Comparison of ENCODE assay signal across 15 cellular contexts in the genomic region with DNA sequence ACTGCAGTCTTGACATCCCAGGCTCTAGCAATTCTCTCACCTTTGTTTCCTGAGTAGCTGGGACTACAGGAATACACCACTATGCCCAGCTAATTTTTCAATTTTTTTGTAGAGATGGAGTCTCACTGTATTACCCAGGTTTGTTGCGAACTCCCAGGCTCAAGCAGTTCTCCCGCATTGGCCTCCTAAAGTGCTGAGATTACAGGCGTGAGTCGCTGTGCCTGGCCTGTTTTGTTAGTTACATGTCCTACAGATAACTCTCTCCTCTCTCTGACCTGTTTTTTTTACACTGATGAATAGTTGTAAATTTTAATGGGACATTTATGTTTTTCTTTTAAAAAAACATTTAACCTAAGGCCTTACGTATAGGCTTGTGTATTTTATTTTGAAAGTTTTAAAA. TPM values are rescaled to one million over a fixed set of nuclear protein-coding genes. Genes with fewer than 3 reads are reported as not detected.
DNase-seq lines count a peak whose midpoint lies in the region; ATAC-seq and TF ChIP-seq lines count a peak whose summit lies in the region.
"Had no signal": no experiment of that assay in that cellular context is flagged by ENCODE, and none has a peak within 500 bp of the region (broad histone marks: within the 10 kb centered on the region; RNA-seq: fewer than 3 reads in every experiment).

No MANE protein-coding gene starts in this region.

- H3K27ac ChIP-seq in right cardiac atrium (ENCODE audit: low read length) = no peak overlapping the region
- H3K27ac ChIP-seq in left ventricle myocardium inferior (replicated peaks) = no peak overlapping the region
- H3K27ac ChIP-seq: A549 had no signal

- H3K4me1 ChIP-seq in right cardiac atrium (ENCODE audit: control insufficient read depth, insufficient read depth, low read length) (peaks cover 6% of the 10 kb centered on the region), left ventricle myocardium inferior (peaks cover 43% of the 10 kb centered on the region)
- H3K4me1 ChIP-seq: A549 had no signal

- H3K9me3 Mint-ChIP-seq in WTC11 = 0 out of 2 replicates have a peak, but pooled peaks cover 3% of the 10 kb centered on the region
- H3K9me3 Mint-ChIP-seq in progenitor cell of endocrine pancreas (ENCODE audit: low read depth) = no peaks in the 10 kb centered on the region

- peak in 1 of 3 donors; percentile 32 for DNase-seq in right cardiac atrium
- no peak for DNase-seq in left ventricle myocardium inferior
- DNase-seq in WTC11 (ENCODE audit: low spot score) = no peak
- DNase-seq in epithelial cell of esophagus (ENCODE audit: low read depth) = peak; percentile 4
- DNase-seq in progenitor cell of endocrine pancreas (ENCODE audit: low spot score, unreplicated experiment) = no peak
- no peak for DNase-seq in stimulated activated naive CD8-positive, alpha-beta T cell treated with anti-CD3 and anti-CD28 coated beads, Interleukin-15, Interleukin-2, amounts not matched to agents 100 U/mL and 50 U/mL, for 24 hours
- DNase-seq: C1 segment of cervical spinal cord, MV-4-11, NCI-H1417 treated with DMSO at 0.1 percent for 48 hours, NCI-H2029, NCI-H510A, NCI-H774 had no signal

- CTCF ChIA-PET in WTC11 (lab: Charles Lee) = no interaction called here

- peaks cover 6% of the 10 kb centered on the region for H3K36me3 ChIP-seq in left ventricle myocardium inferior

- ATAC-seq in right cardiac atrium (peak; percentile 29 to 45), WTC11 (no peak), HG03280 (IDR thresholded peaks at IDR 0.05; ENCODE audit: unreplicated experiment) (no peak)
- ATAC-seq in stimulated activated naive CD8-positive, alpha-beta T cell treated with anti-CD3 and anti-CD28 coated beads, Interleukin-15, Interleukin-2, amounts not matched to agents 100 U/mL and 50 U/mL, for 24 hours = no peak
- ATAC-seq in activated CD4-positive, CD25-positive, alpha-beta regulatory T cell treated with anti-CD3 and anti-CD28 coated beads, Interleukin-2, amount 50 U/mL, for 24 hours = no peak
- ATAC-seq: A549 had no signal

- WGBS in right cardiac atrium = 77% methylated on average over 5 of the region's 5 CpGs

- H3K4me3 Mint-ChIP-seq in WTC11 (no peak overlapping the region), progenitor cell of endocrine pancreas (ENCODE audit: low read depth) (no peak overlapping the region)

- H3K27ac Mint-ChIP-seq in WTC11 (0 out of 2 replicates have a peak overlapping the region, but pooled peaks have one; percentile 17), progenitor cell of endocrine pancreas (peak overlapping the region; percentile 20)

- POLR2A ChIA-PET in WTC11 (lab: Charles Lee) = no interaction called here

- H3K36me3 Mint-ChIP-seq in WTC11 (peaks cover 24% of the 10 kb centered on the region), progenitor cell of endocrine pancreas (ENCODE audit: insufficient read depth) (peaks cover 28% of the 10 kb centered on the region)

- no peak overlapping the region for H3K4me3 ChIP-seq in right cardiac atrium (ENCODE audit: low read length)
- H3K4me3 ChIP-seq in left ventricle myocardium inferior = no peak overlapping the region
- no peak overlapping the region for H3K4me3 ChIP-seq in epithelial cell of esophagus (ENCODE audit: low read length)
- H3K4me3 ChIP-seq: A549 had no signal

- H3K4me1 Mint-ChIP-seq in WTC11 = peaks cover 30% of the 10 kb centered on the region
- peaks cover 7% of the 10 kb centered on the region for H3K4me1 Mint-ChIP-seq in progenitor cell of endocrine pancreas (ENCODE audit: low read depth)

- intact Hi-C loops in right cardiac atrium (cut with DNase I) (no loop called here), left ventricle myocardium inferior (cut with micrococcal nuclease) (no loop called here)

- no peaks in the 10 kb centered on the region for H3K27me3 Mint-ChIP-seq in WTC11 (ENCODE audit: low read depth)
- H3K27me3 Mint-ChIP-seq in progenitor cell of endocrine pancreas = no peaks in the 10 kb centered on the region

- H3K9me3 ChIP-seq in right cardiac atrium (ENCODE audit: control insufficient read depth, low read length) = no peaks in the 10 kb centered on the region
- H3K9me3 ChIP-seq in left ventricle myocardium inferior (replicated peaks) = no peaks in the 10 kb centered on the region

- TF ChIP-seq CTCF in left ventricle myocardium inferior (IDR thresholded peaks at IDR 0.05; ENCODE audit: borderline replicate concordance) (no peak), WTC11 (IDR thresholded peaks at IDR 0.05) (no peak), epithelial cell of esophagus (IDR thresholded peaks at IDR 0.05; ENCODE audit: insufficient read depth, low read depth, low read length, missing control alignments) (no peak), progenitor cell of endocrine pancreas (IDR thresholded peaks at IDR 0.05; ENCODE audit: unreplicated experiment) (no peak)

- H3K27me3 ChIP-seq in right cardiac atrium (ENCODE audit: control insufficient read depth, insufficient read depth) (no peaks in the 10 kb centered on the region), left ventricle myocardium inferior (ENCODE audit: low read depth) (no peaks in the 10 kb centered on the region)

TF ChIP-seq in WTC11, 78 proteins besides CTCF, POLR2A, EP300 and RAD21 (continues in another document):
- TF ChIP-seq, protein P1, sequence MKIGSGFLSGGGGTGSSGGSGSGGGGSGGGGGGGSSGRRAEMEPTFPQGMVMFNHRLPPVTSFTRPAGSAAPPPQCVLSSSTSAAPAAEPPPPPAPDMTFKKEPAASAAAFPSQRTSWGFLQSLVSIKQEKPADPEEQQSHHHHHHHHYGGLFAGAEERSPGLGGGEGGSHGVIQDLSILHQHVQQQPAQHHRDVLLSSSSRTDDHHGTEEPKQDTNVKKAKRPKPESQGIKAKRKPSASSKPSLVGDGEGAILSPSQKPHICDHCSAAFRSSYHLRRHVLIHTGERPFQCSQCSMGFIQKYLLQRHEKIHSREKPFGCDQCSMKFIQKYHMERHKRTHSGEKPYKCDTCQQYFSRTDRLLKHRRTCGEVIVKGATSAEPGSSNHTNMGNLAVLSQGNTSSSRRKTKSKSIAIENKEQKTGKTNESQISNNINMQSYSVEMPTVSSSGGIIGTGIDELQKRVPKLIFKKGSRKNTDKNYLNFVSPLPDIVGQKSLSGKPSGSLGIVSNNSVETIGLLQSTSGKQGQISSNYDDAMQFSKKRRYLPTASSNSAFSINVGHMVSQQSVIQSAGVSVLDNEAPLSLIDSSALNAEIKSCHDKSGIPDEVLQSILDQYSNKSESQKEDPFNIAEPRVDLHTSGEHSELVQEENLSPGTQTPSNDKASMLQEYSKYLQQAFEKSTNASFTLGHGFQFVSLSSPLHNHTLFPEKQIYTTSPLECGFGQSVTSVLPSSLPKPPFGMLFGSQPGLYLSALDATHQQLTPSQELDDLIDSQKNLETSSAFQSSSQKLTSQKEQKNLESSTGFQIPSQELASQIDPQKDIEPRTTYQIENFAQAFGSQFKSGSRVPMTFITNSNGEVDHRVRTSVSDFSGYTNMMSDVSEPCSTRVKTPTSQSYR (CRISPR knock-in tag; IDR thresholded peaks at IDR 0.05) = no peak
- TF ChIP-seq FOXJ3 (CRISPR knock-in tag; IDR thresholded peaks at IDR 0.05; ENCODE audit: borderline replicate concordance) = no peak
- no peak for TF ChIP-seq OVOL2 (CRISPR knock-in tag; IDR thresholded peaks at IDR 0.05; ENCODE audit: borderline replicate concordance)
- TF ChIP-seq, protein P2, sequence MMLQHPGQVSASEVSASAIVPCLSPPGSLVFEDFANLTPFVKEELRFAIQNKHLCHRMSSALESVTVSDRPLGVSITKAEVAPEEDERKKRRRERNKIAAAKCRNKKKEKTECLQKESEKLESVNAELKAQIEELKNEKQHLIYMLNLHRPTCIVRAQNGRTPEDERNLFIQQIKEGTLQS (CRISPR knock-in tag; conservative IDR thresholded peaks at IDR 0.05) = no peak
- TF ChIP-seq, protein P3, sequence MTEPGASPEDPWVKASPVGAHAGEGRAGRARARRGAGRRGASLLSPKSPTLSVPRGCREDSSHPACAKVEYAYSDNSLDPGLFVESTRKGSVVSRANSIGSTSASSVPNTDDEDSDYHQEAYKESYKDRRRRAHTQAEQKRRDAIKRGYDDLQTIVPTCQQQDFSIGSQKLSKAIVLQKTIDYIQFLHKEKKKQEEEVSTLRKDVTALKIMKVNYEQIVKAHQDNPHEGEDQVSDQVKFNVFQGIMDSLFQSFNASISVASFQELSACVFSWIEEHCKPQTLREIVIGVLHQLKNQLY (CRISPR knock-in tag; IDR thresholded peaks at IDR 0.05) = no peak
- no peak for TF ChIP-seq NR3C1 (CRISPR knock-in tag; conservative IDR thresholded peaks at IDR 0.05; ENCODE audit: low read depth)
- TF ChIP-seq, protein P4, sequence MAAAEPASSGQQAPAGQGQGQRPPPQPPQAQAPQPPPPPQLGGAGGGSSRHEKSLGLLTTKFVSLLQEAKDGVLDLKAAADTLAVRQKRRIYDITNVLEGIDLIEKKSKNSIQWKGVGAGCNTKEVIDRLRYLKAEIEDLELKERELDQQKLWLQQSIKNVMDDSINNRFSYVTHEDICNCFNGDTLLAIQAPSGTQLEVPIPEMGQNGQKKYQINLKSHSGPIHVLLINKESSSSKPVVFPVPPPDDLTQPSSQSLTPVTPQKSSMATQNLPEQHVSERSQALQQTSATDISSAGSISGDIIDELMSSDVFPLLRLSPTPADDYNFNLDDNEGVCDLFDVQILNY (CRISPR knock-in tag; IDR thresholded peaks at IDR 0.05) = no peak

RNA-seq across cellular contexts. Expression of a gene that starts 19.8 kb away (rescaled TPM):
- total RNA-seq in right cardiac atrium (10 to 100 TPM; 12.0 to 18.3 (median 14.0) TPM), left ventricle myocardium inferior (10.3 TPM), WTC11 (2021) (47.5 to 51.0 TPM (median 50.0 TPM) in 3 replicates), progenitor cell of endocrine pancreas (91.2 and 91.8 TPM in 2 replicates)
- 7.4 TPM for polyA plus RNA-seq in right cardiac atrium

Comparison
In these comparisons a context has a peak if more than half of its experiments do, and no peak if none do; other contexts are left out.
1. ATAC-seq: peak in right cardiac atrium (2 of 2); none in WTC11 (single experiment), stimulated activated naive CD8-positive, alpha-beta T cell treated with anti-CD3 and anti-CD28 coated beads, Interleukin-15, Interleukin-2, amounts not matched to agents 100 U/mL and 50 U/mL, for 24 hours (single experiment), activated CD4-positive, CD25-positive, alpha-beta regulatory T cell treated with anti-CD3 and anti-CD28 coated beads, Interleukin-2, amount 50 U/mL, for 24 hours (0 of 2) and HG03280 (single experiment).